In the genomic region with DNA sequence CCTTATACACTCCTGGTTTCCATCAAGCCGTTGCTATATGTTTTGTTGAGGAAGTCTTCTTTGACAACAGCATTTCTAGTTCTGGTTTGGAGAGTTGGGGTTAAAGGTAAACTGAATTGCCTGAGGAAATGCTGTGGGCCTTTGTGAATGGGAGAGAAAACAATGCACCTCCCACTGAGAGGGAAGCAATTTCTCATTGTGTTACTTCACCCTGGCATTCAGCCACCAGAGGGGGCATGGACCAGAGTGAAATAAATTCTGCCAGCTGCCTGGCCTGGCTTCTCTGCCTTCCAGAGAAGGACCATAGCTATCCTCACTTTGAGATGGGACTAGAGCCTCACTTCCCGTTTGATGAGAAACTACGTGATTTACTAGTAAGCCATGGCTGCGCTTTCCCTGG, we compare ENCODE assay signal across 9 cellular contexts.
DNase-seq lines count a peak whose midpoint lies in the region; ATAC-seq, FAIRE-seq and TF ChIP-seq lines count a peak whose summit lies in the region.
"Had no signal": no experiment of that assay in that cellular context is flagged by ENCODE, and none has a peak within 500 bp of the region (broad histone marks: within the 10 kb centered on the region; RNA-seq: fewer than 3 reads in every experiment).

No MANE protein-coding gene starts in this region.

- H3K9me3 ChIP-seq in mesenchymal stem cell (ENCODE audit: control insufficient read depth, low read length) = no peaks in the 10 kb centered on the region

- ATAC-seq in HG03378 (IDR thresholded peaks at IDR 0.05; ENCODE audit: unreplicated experiment) = no peak
- no peak for ATAC-seq in HG03565 (IDR thresholded peaks at IDR 0.05; ENCODE audit: unreplicated experiment)
- ATAC-seq in GM21360 (IDR thresholded peaks at IDR 0.05; ENCODE audit: unreplicated experiment) = no peak

- no peak overlapping the region for H3K4ac ChIP-seq in mesenchymal stem cell (ENCODE audit: low read depth in 1 of 2, low read length in 2 of 2)

- H2BK5ac ChIP-seq in mesenchymal stem cell (ENCODE audit: low read depth, low read length, poor library complexity, severe bottlenecking) = no peak overlapping the region

- no peak overlapping the region for H3K9ac ChIP-seq in mesenchymal stem cell (ENCODE audit: low read length)

- H3K18ac ChIP-seq in mesenchymal stem cell (ENCODE audit: low read depth in 1 of 2, low read length in 2 of 2) = peak overlapping the region in 1 of 2 experiments; percentile 14

- peak; percentile 54 for TF ChIP-seq CTCF in D721Med (IDR thresholded peaks at IDR 0.05; ENCODE audit: insufficient read depth, missing control alignments)

- H3K23ac ChIP-seq in mesenchymal stem cell (ENCODE audit: low read length in 2 of 2) = no peak overlapping the region

- no peaks in the 10 kb centered on the region for H3K4me1 ChIP-seq in mesenchymal stem cell (ENCODE audit: control insufficient read depth, insufficient read depth, low read depth, low read length)

- no peak overlapping the region for H2AFZ ChIP-seq in mesenchymal stem cell (ENCODE audit: low read depth, low read length)

- no peaks in the 10 kb centered on the region for H3K79me1 ChIP-seq in mesenchymal stem cell (replicated peaks; ENCODE audit: low read length, poor library complexity, severe bottlenecking)

- POLR2A ChIA-PET in HEK293T (lab: Yijun Ruan, JAX) = no interaction called here

- no peaks in the 10 kb centered on the region for H3K36me3 ChIP-seq in mesenchymal stem cell (ENCODE audit: control insufficient read depth in 1 of 2, insufficient read depth in 2 of 2, low read depth in 1 of 2, low read length in 2 of 2)

- DNase-seq in D721Med (ENCODE audit: insufficient read length, low spot score) (no peak), HEK293T (ENCODE audit: extremely low spot score) (peak; percentile 49), NCI-H748 treated with DMSO at 0.1 percent for 48 hours (lab: John Stamatoyannopoulos, UW) (peak; percentile 74), brain pericyte (ENCODE audit: low read depth, low spot score) (peak; percentile 38), mesenchymal stem cell (peak; percentile 69)

- no peak for FAIRE-seq in D721Med (lab: Jason Lieb, UNC)
- FAIRE-seq: frontal cortex had no signal

- CTCF ChIA-PET in HEK293T (lab: Yijun Ruan, JAX) = interaction anchor here (0.5 to 1.3 kb wide), 3 partner anchors 11 to 317 kb away, joined by 3 to 7 read pairs (median 4); no protein-coding TSS in a partner anchor

- peak overlapping the region in 1 of 2 experiments; percentile 71 for H2BK12ac ChIP-seq in mesenchymal stem cell (ENCODE audit: low read length in 2 of 2)

- H3K4me3 ChIP-seq in mesenchymal stem cell (ENCODE audit: insufficient read depth in 1 of 2, low read depth in 1 of 2, low read length in 2 of 2) = no peak overlapping the region

- H2BK120ac ChIP-seq in mesenchymal stem cell (ENCODE audit: low read depth, low read length) = no peak overlapping the region

- no peaks in the 10 kb centered on the region for H3K27me3 ChIP-seq in mesenchymal stem cell (ENCODE audit: control insufficient read depth in 1 of 2, insufficient read depth in 1 of 2, low read length in 2 of 2)

- H3K14ac ChIP-seq in mesenchymal stem cell (ENCODE audit: low read length in 2 of 2) = no peak overlapping the region

- H4K8ac ChIP-seq in mesenchymal stem cell (ENCODE audit: low read length) = peak overlapping the region; percentile 46

- H2BK15ac ChIP-seq in mesenchymal stem cell (ENCODE audit: low read depth, poor library complexity, severe bottlenecking) = no peak overlapping the region

- H3K27ac ChIP-seq in mesenchymal stem cell (ENCODE audit: low read length, poor library complexity, severe bottlenecking) = no peak overlapping the region

- no peak overlapping the region for H3K4me2 ChIP-seq in mesenchymal stem cell (ENCODE audit: low read length, poor library complexity, severe bottlenecking)

- 26% methylated on average over 4 of the region's 4 CpGs for WGBS in mesenchymal stem cell

- H4K91ac ChIP-seq in mesenchymal stem cell (ENCODE audit: low read length) = no peak overlapping the region

- no peak overlapping the region for H2AK5ac ChIP-seq in mesenchymal stem cell (ENCODE audit: low read length, severe bottlenecking)

TF ChIP-seq in HEK293T, 16 proteins besides CTCF, POLR2A, EP300 and RAD21:
- TF ChIP-seq SUZ12 (IDR thresholded peaks at IDR 0.05) (no peak), LEF1 (IDR thresholded peaks at IDR 0.05; ENCODE audit: borderline replicate concordance) (no peak), ARNT (IDR thresholded peaks at IDR 0.05) (no peak)
TF ChIP-seq in HEK293T: peak in this region for 0.
